1 cellular context compared by ENCODE assay signal in the genomic region with DNA sequence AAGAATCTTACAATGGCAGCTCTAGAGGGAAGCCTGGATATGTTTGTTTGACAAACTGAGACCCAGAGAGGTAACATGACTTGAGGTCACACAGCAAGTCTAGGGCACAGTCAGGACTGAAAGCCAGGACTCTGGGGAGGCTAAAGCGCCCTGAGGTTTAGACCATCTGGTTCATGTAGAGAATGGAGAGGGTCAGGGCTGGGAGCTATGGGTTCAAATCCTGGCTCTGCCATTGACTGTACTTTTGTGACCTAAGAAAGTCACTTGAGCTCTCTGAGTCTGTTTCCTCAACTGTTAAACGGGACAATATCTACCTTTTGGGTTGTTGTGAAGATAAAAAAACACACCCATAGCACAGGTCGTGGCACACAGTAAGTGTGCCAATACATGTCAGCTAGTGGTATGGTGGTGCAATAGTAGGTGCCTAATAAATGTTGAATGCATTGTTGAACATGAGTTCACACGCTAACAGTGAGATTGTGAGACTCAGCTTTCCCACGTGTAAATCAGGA.
TF ChIP-seq lines count a peak whose summit lies in the region.

No MANE protein-coding gene starts in this region.

TF ChIP-seq in HepG2, 621 proteins besides CTCF, POLR2A, EP300 and RAD21 (continued from another document and continues in another):
- no peak for TF ChIP-seq ZNF292 (CRISPR knock-in tag; IDR thresholded peaks at IDR 0.05; ENCODE audit: borderline replicate concordance, low read depth)
- TF ChIP-seq ZNF138 (CRISPR knock-in tag; IDR thresholded peaks at IDR 0.05; ENCODE audit: low read depth) = no peak
- TF ChIP-seq, protein P1, sequence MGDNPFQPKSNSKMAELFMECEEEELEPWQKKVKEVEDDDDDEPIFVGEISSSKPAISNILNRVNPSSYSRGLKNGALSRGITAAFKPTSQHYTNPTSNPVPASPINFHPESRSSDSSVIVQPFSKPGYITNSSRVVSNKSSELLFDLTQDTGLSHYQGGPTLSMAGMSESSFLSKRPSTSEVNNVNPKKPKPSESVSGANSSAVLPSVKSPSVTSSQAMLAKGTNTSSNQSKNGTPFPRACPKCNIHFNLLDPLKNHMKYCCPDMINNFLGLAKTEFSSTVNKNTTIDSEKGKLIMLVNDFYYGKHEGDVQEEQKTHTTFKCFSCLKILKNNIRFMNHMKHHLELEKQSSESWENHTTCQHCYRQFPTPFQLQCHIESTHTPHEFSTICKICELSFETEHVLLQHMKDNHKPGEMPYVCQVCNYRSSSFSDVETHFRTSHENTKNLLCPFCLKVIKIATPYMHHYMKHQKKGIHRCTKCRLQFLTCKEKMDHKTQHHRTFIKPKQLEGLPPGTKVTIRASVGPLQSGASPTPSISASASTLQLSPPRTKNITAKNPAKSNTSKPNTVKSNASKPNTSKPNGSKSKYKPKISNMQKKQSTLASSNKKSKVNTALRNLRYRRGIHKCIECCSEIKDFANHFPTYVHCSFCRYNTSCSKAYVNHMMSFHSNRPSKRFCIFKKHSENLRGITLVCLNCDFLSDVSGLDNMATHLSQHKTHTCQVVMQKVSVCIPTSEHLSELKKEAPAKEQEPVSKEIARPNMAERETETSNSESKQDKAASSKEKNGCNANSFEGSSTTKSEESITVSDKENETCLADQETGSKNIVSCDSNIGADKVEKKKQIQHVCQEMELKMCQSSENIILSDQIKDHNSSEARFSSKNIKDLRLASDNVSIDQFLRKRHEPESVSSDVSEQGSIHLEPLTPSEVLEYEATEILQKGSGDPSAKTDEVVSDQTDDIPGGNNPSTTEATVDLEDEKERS (CRISPR knock-in tag; IDR thresholded peaks at IDR 0.05) = peak; percentile 91
- no peak for TF ChIP-seq ZNF788 (CRISPR knock-in tag; IDR thresholded peaks at IDR 0.05; ENCODE audit: borderline replicate concordance)
- TF ChIP-seq KDM6A (CRISPR knock-in tag; IDR thresholded peaks at IDR 0.05; ENCODE audit: low read depth) = no peak
- TF ChIP-seq JUNB (CRISPR knock-in tag; IDR thresholded peaks at IDR 0.05; ENCODE audit: borderline replicate concordance) = no peak
- TF ChIP-seq SP140L (CRISPR knock-in tag; IDR thresholded peaks at IDR 0.05; ENCODE audit: borderline replicate concordance) = no peak
- no peak for TF ChIP-seq KDM4B (CRISPR knock-in tag; IDR thresholded peaks at IDR 0.05)
- TF ChIP-seq ZNF572 (CRISPR knock-in tag; IDR thresholded peaks at IDR 0.05) = peak; percentile 90; the same call in 1 of the 2 replicates
- TF ChIP-seq, protein P2, sequence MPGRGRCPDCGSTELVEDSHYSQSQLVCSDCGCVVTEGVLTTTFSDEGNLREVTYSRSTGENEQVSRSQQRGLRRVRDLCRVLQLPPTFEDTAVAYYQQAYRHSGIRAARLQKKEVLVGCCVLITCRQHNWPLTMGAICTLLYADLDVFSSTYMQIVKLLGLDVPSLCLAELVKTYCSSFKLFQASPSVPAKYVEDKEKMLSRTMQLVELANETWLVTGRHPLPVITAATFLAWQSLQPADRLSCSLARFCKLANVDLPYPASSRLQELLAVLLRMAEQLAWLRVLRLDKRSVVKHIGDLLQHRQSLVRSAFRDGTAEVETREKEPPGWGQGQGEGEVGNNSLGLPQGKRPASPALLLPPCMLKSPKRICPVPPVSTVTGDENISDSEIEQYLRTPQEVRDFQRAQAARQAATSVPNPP (CRISPR knock-in tag; IDR thresholded peaks at IDR 0.05) = no peak; the same call in 1 of the 2 replicates
- TF ChIP-seq ZNF432 (CRISPR knock-in tag; IDR thresholded peaks at IDR 0.05; ENCODE audit: borderline replicate concordance) = no peak
- no peak for TF ChIP-seq ZNF367 (CRISPR knock-in tag; IDR thresholded peaks at IDR 0.05; ENCODE audit: borderline replicate concordance)
- no peak for TF ChIP-seq ZFYVE20 (CRISPR knock-in tag; IDR thresholded peaks at IDR 0.05; ENCODE audit: borderline replicate concordance, low read depth)
- no peak for TF ChIP-seq HMG20B (CRISPR knock-in tag; conservative IDR thresholded peaks at IDR 0.05)
- TF ChIP-seq ZNF746 (CRISPR knock-in tag; IDR thresholded peaks at IDR 0.05) = no peak
- TF ChIP-seq JUND (CRISPR knock-in tag; IDR thresholded peaks at IDR 0.05) = no peak
- TF ChIP-seq TARDBP (CRISPR knock-in tag; IDR thresholded peaks at IDR 0.05) = no peak; the same call in 1 of the 2 replicates
- peak; percentile 43; the same call in 1 of the 2 replicates for TF ChIP-seq MAX (IDR thresholded peaks at IDR 0.05)
- no peak for TF ChIP-seq TERF1 (CRISPR knock-in tag; IDR thresholded peaks at IDR 0.05)
- TF ChIP-seq, protein P3, sequence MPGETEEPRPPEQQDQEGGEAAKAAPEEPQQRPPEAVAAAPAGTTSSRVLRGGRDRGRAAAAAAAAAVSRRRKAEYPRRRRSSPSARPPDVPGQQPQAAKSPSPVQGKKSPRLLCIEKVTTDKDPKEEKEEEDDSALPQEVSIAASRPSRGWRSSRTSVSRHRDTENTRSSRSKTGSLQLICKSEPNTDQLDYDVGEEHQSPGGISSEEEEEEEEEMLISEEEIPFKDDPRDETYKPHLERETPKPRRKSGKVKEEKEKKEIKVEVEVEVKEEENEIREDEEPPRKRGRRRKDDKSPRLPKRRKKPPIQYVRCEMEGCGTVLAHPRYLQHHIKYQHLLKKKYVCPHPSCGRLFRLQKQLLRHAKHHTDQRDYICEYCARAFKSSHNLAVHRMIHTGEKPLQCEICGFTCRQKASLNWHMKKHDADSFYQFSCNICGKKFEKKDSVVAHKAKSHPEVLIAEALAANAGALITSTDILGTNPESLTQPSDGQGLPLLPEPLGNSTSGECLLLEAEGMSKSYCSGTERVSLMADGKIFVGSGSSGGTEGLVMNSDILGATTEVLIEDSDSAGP (CRISPR knock-in tag; IDR thresholded peaks at IDR 0.05; ENCODE audit: borderline replicate concordance) = no peak
- TF ChIP-seq ZBTB25 (CRISPR knock-in tag; IDR thresholded peaks at IDR 0.05) = no peak
- TF ChIP-seq ZNF460 (CRISPR knock-in tag; IDR thresholded peaks at IDR 0.05; ENCODE audit: borderline replicate concordance) = no peak
- no peak for TF ChIP-seq ZNF10 (CRISPR knock-in tag; IDR thresholded peaks at IDR 0.05; ENCODE audit: borderline replicate concordance, low read depth)
- TF ChIP-seq, protein P4, sequence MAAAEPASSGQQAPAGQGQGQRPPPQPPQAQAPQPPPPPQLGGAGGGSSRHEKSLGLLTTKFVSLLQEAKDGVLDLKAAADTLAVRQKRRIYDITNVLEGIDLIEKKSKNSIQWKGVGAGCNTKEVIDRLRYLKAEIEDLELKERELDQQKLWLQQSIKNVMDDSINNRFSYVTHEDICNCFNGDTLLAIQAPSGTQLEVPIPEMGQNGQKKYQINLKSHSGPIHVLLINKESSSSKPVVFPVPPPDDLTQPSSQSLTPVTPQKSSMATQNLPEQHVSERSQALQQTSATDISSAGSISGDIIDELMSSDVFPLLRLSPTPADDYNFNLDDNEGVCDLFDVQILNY (CRISPR knock-in tag; conservative IDR thresholded peaks at IDR 0.05) = no peak
- TF ChIP-seq ATM (IDR thresholded peaks at IDR 0.05; ENCODE audit: borderline replicate concordance) = no peak
- peak; percentile 72; the same call in 1 of the 2 replicates for TF ChIP-seq ZNF331 (CRISPR knock-in tag; IDR thresholded peaks at IDR 0.05)
- no peak for TF ChIP-seq SIX4 (CRISPR knock-in tag; IDR thresholded peaks at IDR 0.05)
- peak; percentile 48; the same call in 1 of the 2 replicates for TF ChIP-seq KDM3A (CRISPR knock-in tag; IDR thresholded peaks at IDR 0.05; ENCODE audit: low read depth)
- no peak for TF ChIP-seq ZNF234 (CRISPR knock-in tag; conservative IDR thresholded peaks at IDR 0.05)
- no peak for TF ChIP-seq HOXA5 (CRISPR knock-in tag; IDR thresholded peaks at IDR 0.05)
- TF ChIP-seq, protein P5, sequence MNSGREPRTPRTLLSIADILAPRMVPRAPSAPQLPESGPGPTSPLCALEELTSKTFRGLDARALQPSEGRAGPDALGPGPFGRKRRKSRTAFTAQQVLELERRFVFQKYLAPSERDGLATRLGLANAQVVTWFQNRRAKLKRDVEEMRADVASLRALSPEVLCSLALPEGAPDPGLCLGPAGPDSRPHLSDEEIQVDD (CRISPR knock-in tag; IDR thresholded peaks at IDR 0.05; ENCODE audit: borderline replicate concordance) = no peak
- TF ChIP-seq, protein P6, sequence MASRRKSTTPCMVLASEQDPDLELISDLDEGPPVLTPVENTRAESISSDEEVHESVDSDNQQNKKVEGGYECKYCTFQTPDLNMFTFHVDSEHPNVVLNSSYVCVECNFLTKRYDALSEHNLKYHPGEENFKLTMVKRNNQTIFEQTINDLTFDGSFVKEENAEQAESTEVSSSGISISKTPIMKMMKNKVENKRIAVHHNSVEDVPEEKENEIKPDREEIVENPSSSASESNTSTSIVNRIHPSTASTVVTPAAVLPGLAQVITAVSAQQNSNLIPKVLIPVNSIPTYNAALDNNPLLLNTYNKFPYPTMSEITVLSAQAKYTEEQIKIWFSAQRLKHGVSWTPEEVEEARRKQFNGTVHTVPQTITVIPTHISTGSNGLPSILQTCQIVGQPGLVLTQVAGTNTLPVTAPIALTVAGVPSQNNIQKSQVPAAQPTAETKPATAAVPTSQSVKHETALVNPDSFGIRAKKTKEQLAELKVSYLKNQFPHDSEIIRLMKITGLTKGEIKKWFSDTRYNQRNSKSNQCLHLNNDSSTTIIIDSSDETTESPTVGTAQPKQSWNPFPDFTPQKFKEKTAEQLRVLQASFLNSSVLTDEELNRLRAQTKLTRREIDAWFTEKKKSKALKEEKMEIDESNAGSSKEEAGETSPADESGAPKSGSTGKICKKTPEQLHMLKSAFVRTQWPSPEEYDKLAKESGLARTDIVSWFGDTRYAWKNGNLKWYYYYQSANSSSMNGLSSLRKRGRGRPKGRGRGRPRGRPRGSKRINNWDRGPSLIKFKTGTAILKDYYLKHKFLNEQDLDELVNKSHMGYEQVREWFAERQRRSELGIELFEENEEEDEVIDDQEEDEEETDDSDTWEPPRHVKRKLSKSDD (CRISPR knock-in tag; IDR thresholded peaks at IDR 0.05; ENCODE audit: low read depth) = no peak
- TF ChIP-seq ZBTB4 (CRISPR knock-in tag; IDR thresholded peaks at IDR 0.05; ENCODE audit: borderline replicate concordance) = no peak
- TF ChIP-seq, protein P7, sequence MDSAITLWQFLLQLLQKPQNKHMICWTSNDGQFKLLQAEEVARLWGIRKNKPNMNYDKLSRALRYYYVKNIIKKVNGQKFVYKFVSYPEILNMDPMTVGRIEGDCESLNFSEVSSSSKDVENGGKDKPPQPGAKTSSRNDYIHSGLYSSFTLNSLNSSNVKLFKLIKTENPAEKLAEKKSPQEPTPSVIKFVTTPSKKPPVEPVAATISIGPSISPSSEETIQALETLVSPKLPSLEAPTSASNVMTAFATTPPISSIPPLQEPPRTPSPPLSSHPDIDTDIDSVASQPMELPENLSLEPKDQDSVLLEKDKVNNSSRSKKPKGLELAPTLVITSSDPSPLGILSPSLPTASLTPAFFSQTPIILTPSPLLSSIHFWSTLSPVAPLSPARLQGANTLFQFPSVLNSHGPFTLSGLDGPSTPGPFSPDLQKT (CRISPR knock-in tag; IDR thresholded peaks at IDR 0.05; ENCODE audit: borderline replicate concordance) = no peak
- TF ChIP-seq ZNF614 (CRISPR knock-in tag; IDR thresholded peaks at IDR 0.05; ENCODE audit: borderline replicate concordance) = no peak
- TF ChIP-seq ZNF260 (CRISPR knock-in tag; IDR thresholded peaks at IDR 0.05; ENCODE audit: borderline replicate concordance, low read depth) = no peak
- no peak for TF ChIP-seq E2F1 (CRISPR knock-in tag; IDR thresholded peaks at IDR 0.05)
- TF ChIP-seq CEBPG (CRISPR knock-in tag; IDR thresholded peaks at IDR 0.05) = no peak; the same call in 1 of the 2 replicates
